1 cellular context compared by ENCODE assay signal in the genomic region with DNA sequence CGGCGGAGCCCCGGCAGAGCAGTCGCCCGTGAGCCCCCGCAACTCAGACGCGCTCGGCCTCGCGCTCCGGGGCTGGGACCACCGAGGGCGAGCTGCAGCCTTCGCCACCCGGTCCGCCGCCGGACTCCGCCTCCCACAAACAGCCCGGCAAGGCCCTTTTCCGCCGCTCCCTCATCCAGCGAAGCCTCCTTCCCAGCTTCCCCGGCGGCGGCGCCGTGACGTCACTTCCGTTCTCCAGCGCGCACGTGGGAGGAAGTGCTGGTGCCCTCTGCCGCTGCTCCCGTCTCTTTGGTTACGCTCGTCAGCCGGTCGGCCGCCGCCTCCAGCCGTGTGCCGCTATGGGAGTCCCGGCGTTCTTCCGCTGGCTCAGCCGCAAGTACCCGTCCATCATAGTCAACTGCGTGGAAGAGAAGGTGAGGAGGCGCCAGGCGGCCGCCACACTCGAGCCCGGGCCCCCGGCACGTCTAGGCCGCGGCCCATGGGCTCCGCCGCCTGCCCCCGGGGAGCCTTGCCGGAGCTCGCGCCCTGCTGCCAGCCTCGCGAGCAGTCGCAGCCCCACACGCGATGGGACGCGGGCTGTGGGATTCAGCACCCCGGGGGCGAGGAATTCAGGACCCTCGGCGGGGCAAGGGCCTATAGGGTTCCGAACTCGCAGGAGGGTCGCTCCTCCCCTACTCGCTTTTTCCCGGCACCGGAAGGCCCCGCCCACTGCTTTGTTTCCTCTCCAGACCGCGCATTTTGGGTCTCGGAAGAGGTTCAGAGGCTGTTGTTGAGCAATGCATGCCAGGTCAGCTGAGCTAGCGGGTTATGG.
TF ChIP-seq lines count a peak whose summit lies in the region.

Gene XRN2 (plus strand): TSS at position 271 of the 811 bp plus-strand sequence. CDS start 68 bp downstream, at position 339.

TF ChIP-seq in K562, 482 proteins besides CTCF, POLR2A, EP300 and RAD21 (continued from another document):
- TF ChIP-seq ARID4B (CRISPR knock-in tag; IDR thresholded peaks at IDR 0.05) (peak; percentile 55), CCAR2 (IDR thresholded peaks at IDR 0.05; ENCODE audit: low read depth, low read length) (no peak), SMAD2 (IDR thresholded peaks at IDR 0.05; ENCODE audit: low read depth, low read length) (no peak), ZNF282 (CRISPR knock-in tag; IDR thresholded peaks at IDR 0.05) (no peak), ERF (CRISPR knock-in tag; IDR thresholded peaks at IDR 0.05) (no peak), ZNF41 (CRISPR knock-in tag; conservative IDR thresholded peaks at IDR 0.05) (no peak), ZBTB17 (CRISPR knock-in tag; IDR thresholded peaks at IDR 0.05) (no peak), ZNF263 (CRISPR knock-in tag; IDR thresholded peaks at IDR 0.05; ENCODE audit: borderline replicate concordance) (no peak), BDP1 (IDR thresholded peaks at IDR 0.05; ENCODE audit: insufficient read depth, insufficient read length) (no peak), SAFB2 (IDR thresholded peaks at IDR 0.05; ENCODE audit: borderline replicate concordance, low read depth, low read length, severe bottlenecking) (no peak), C11orf30 (IDR thresholded peaks at IDR 0.05; ENCODE audit: low read depth) (peak; percentile 70), PRPF4 (IDR thresholded peaks at IDR 0.05; ENCODE audit: insufficient read depth, low read depth, low read length, poor library complexity, severe bottlenecking) (no peak), ZNF76 (CRISPR knock-in tag; IDR thresholded peaks at IDR 0.05; ENCODE audit: borderline replicate concordance) (no peak), TSC22D4 (tag; IDR thresholded peaks at IDR 0.05) (no peak), GTF2F1 (IDR thresholded peaks at IDR 0.05; ENCODE audit: low read depth, low read length) (no peak), ELF1 (tag; IDR thresholded peaks at IDR 0.05) (peak; percentile 74; the same call in 1 of the 2 replicates), FOXP4 (CRISPR knock-in tag; IDR thresholded peaks at IDR 0.05; ENCODE audit: borderline replicate concordance) (no peak), TFE3 (CRISPR knock-in tag; IDR thresholded peaks at IDR 0.05) (no peak), HIVEP1 (CRISPR knock-in tag; IDR thresholded peaks at IDR 0.05) (no peak), RB1 (IDR thresholded peaks at IDR 0.05; ENCODE audit: low read depth) (0 out of 2 replicates have a peak, but pooled peaks have one; percentile 20), NFRKB (IDR thresholded peaks at IDR 0.05; ENCODE audit: low read depth) (peak; percentile 45; the same call in 1 of the 2 replicates), ZNF274 (IDR thresholded peaks at IDR 0.05; ENCODE audit: borderline replicate concordance, low read depth, low read length) (no peak), MED1 (CRISPR knock-in tag; IDR thresholded peaks at IDR 0.05; ENCODE audit: borderline replicate concordance) (no peak), ZNF561 (CRISPR knock-in tag; conservative IDR thresholded peaks at IDR 0.05) (no peak), ATF4 (CRISPR knock-in tag; IDR thresholded peaks at IDR 0.05) (no peak), TGIF2 (CRISPR knock-in tag; IDR thresholded peaks at IDR 0.05) (no peak), EGR1 (conservative IDR thresholded peaks at IDR 0.05) (no peak), ZNF408 (CRISPR knock-in tag; IDR thresholded peaks at IDR 0.05; ENCODE audit: low read depth) (no peak), ZBTB11 (CRISPR knock-in tag; IDR thresholded peaks at IDR 0.05) (peak; percentile 44 to 79 (median 53); a peak in 4 of 6 replicates), NR1H2 (CRISPR knock-in tag; IDR thresholded peaks at IDR 0.05) (no peak), ZNF217 (CRISPR knock-in tag; IDR thresholded peaks at IDR 0.05) (no peak), ILF3 (IDR thresholded peaks at IDR 0.05; ENCODE audit: borderline replicate concordance) (no peak), SMARCB1 (IDR thresholded peaks at IDR 0.05; ENCODE audit: insufficient read length, low read depth) (no peak), PHF8 (IDR thresholded peaks at IDR 0.05; ENCODE audit: borderline replicate concordance, low read length) (peak; percentile 92; the same call in 1 of the 2 replicates), LARP7 (IDR thresholded peaks at IDR 0.05) (no peak), POLR3G (IDR thresholded peaks at IDR 0.05; ENCODE audit: extremely low read depth, insufficient read length, insufficient replicate concordance) (no peak)
- TF ChIP-seq, protein P1, sequence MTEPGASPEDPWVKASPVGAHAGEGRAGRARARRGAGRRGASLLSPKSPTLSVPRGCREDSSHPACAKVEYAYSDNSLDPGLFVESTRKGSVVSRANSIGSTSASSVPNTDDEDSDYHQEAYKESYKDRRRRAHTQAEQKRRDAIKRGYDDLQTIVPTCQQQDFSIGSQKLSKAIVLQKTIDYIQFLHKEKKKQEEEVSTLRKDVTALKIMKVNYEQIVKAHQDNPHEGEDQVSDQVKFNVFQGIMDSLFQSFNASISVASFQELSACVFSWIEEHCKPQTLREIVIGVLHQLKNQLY (CRISPR knock-in tag; conservative IDR thresholded peaks at IDR 0.05): no peak
- TF ChIP-seq, protein P2, sequence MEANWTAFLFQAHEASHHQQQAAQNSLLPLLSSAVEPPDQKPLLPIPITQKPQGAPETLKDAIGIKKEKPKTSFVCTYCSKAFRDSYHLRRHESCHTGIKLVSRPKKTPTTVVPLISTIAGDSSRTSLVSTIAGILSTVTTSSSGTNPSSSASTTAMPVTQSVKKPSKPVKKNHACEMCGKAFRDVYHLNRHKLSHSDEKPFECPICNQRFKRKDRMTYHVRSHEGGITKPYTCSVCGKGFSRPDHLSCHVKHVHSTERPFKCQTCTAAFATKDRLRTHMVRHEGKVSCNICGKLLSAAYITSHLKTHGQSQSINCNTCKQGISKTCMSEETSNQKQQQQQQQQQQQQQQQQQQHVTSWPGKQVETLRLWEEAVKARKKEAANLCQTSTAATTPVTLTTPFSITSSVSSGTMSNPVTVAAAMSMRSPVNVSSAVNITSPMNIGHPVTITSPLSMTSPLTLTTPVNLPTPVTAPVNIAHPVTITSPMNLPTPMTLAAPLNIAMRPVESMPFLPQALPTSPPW (CRISPR knock-in tag; IDR thresholded peaks at IDR 0.05): peak; percentile 42; the same call in 1 of the 2 replicates
- TF ChIP-seq, protein P3, sequence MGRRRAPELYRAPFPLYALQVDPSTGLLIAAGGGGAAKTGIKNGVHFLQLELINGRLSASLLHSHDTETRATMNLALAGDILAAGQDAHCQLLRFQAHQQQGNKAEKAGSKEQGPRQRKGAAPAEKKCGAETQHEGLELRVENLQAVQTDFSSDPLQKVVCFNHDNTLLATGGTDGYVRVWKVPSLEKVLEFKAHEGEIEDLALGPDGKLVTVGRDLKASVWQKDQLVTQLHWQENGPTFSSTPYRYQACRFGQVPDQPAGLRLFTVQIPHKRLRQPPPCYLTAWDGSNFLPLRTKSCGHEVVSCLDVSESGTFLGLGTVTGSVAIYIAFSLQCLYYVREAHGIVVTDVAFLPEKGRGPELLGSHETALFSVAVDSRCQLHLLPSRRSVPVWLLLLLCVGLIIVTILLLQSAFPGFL (CRISPR knock-in tag; IDR thresholded peaks at IDR 0.05): no peak
- TF ChIP-seq, protein P4, sequence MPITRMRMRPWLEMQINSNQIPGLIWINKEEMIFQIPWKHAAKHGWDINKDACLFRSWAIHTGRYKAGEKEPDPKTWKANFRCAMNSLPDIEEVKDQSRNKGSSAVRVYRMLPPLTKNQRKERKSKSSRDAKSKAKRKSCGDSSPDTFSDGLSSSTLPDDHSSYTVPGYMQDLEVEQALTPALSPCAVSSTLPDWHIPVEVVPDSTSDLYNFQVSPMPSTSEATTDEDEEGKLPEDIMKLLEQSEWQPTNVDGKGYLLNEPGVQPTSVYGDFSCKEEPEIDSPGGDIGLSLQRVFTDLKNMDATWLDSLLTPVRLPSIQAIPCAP (CRISPR knock-in tag; IDR thresholded peaks at IDR 0.05; ENCODE audit: borderline replicate concordance): no peak
